Comparison of ENCODE assay signal across 11 cellular contexts in genomic region chr1:58754056-58754613, GRCh38. TPM values are rescaled to one million over a fixed set of nuclear protein-coding genes. Genes with fewer than 3 reads are reported as not detected.
A peak's percentile ranks its signal among the peaks of the same experiment; 100 is the strongest.
DNase-seq lines count a peak whose midpoint lies in the region; ATAC-seq, FAIRE-seq and TF ChIP-seq lines count a peak whose summit lies in the region.
"Had no signal": no experiment of that assay in that cellular context is flagged by ENCODE, and none has a peak within 500 bp of the region (broad histone marks: within the 10 kb centered on the region; RNA-seq: fewer than 3 reads in every experiment).

No MANE protein-coding gene starts in this region.

- TF ChIP-seq POLR2A in sigmoid colon (IDR thresholded peaks at IDR 0.05): no peak

- peaks cover 61% of the 10 kb centered on the region for H3K4me1 Mint-ChIP-seq in T-helper 1 cell treated with Interleukin-12 subunit alpha and Interleukin-12 subunit beta and Interleukin-4 antibody, amounts not matched to agents 30 μg/mL and 1 μg/mL, for 36 hours (ENCODE audit: low read depth)
- H3K4me1 Mint-ChIP-seq in mesothelial cell of epicardium: peaks cover 30% of the 10 kb centered on the region

- no TSS peak for BruUV-seq in Panc1 (replicated peaks; lab: Mats Ljungman, UMichigan)

- no peak overlapping the region for H3K4me3 Mint-ChIP-seq in T-helper 1 cell treated with Interleukin-12 subunit alpha and Interleukin-12 subunit beta and Interleukin-4 antibody, amounts not matched to agents 30 μg/mL and 1 μg/mL, for 36 hours
- no peak overlapping the region for H3K4me3 Mint-ChIP-seq in mesothelial cell of epicardium

- H3K36me3 ChIP-seq in Panc1 (ENCODE audit: control insufficient read depth, insufficient read depth, low read length) (no peaks in the 10 kb centered on the region), bronchial epithelial cell (ENCODE audit: control insufficient read depth, insufficient read depth, low read length) (no peaks in the 10 kb centered on the region), sigmoid colon (no peaks in the 10 kb centered on the region)

- intact Hi-C loops in Panc1 (cut with micrococcal nuclease; ENCODE audit: unreplicated experiment) (no loop called here), sigmoid colon (cut with DNase I) (no loop called here)

- POLR2A ChIA-PET in Panc1 (lab: Charles Lee): interaction anchor here (0.6 kb wide), 1 partner anchor 10 kb away, joined by 3 read pairs; no protein-coding TSS in a partner anchor

- peaks cover 11% of the 10 kb centered on the region for H3K4me1 ChIP-seq in Panc1 (ENCODE audit: control insufficient read depth, insufficient read depth, low read length)
- peaks cover 0 to 19% (median 17%) of the 10 kb centered on the region in 4 donors for H3K4me1 ChIP-seq in sigmoid colon

- H3K9me3 ChIP-seq in Panc1 (ENCODE audit: control insufficient read depth, insufficient read depth, low read depth, low read length): peaks cover 3% of the 10 kb centered on the region; the same call in 1 of the 2 replicates
- H3K9me3 ChIP-seq in sigmoid colon: no peaks in the 10 kb centered on the region

- H3K27me3 Mint-ChIP-seq in T-helper 1 cell treated with Interleukin-12 subunit alpha and Interleukin-12 subunit beta and Interleukin-4 antibody, amounts not matched to agents 30 μg/mL and 1 μg/mL, for 36 hours (ENCODE audit: low read depth): peaks cover 4% of the 10 kb centered on the region
- no peaks in the 10 kb centered on the region for H3K27me3 Mint-ChIP-seq in mesothelial cell of epicardium (ENCODE audit: low read depth)
- H3K27me3 Mint-ChIP-seq: central memory CD8-positive, alpha-beta T cell had no signal

- in situ Hi-C loops in Panc1 (cut with HindIII; ENCODE audit: low pct_unique_long_range_greater_than_20kb, low sequenced_read_pairs) (no loop called here), G401 (cut with HindIII; ENCODE audit: low sequenced_read_pairs) (no loop called here)

- H3K27me3 ChIP-seq in Panc1 (ENCODE audit: control insufficient read depth, insufficient read depth, low read length): no peaks in the 10 kb centered on the region
- no peaks in the 10 kb centered on the region for H3K27me3 ChIP-seq in bronchial epithelial cell (ENCODE audit: control insufficient read depth, insufficient read depth, low read length)
- H3K27me3 ChIP-seq in sigmoid colon: no peaks in the 10 kb centered on the region

- DNase-seq in T-helper 1 cell (no peak), Panc1 (ENCODE audit: low read depth, low spot score) (no peak), bronchial epithelial cell (ENCODE audit: low read depth) (peak; percentile 82), sigmoid colon (no peak), G401 (ENCODE audit: low spot score) (no peak), DMS114 treated with DMSO at 0.1 percent for 48 hours (lab: John Stamatoyannopoulos, UW; ENCODE audit: unreplicated experiment) (no peak), mesothelial cell of epicardium (ENCODE audit: low spot score in 2 of 2, unreplicated experiment in 2 of 2) (no peak)
- DNase-seq: activated T-cell treated with anti-CD3 and anti-CD28 coated beads, Interleukin-2, amount 50 U/mL, for 1 hour had no signal

- no peak for TF ChIP-seq EP300 in sigmoid colon (IDR thresholded peaks at IDR 0.05)

- H3K4me3 ChIP-seq in Panc1 (ENCODE audit: low read depth in 2 of 2, low read length in 2 of 2) (no peak overlapping the region), bronchial epithelial cell (ENCODE audit: low read depth, low read length) (no peak overlapping the region), sigmoid colon (no peak overlapping the region)

- no peak for TF ChIP-seq CTCF in Panc1 (IDR thresholded peaks at IDR 0.05)
- TF ChIP-seq CTCF in bronchial epithelial cell (IDR thresholded peaks at IDR 0.05; ENCODE audit: insufficient read depth, low read length, severe bottlenecking): no peak
- no peak for TF ChIP-seq CTCF in sigmoid colon (IDR thresholded peaks at IDR 0.05)
- TF ChIP-seq CTCF in mesothelial cell of epicardium (IDR thresholded peaks at IDR 0.05; ENCODE audit: unreplicated experiment): no peak

- CTCF ChIA-PET in Panc1 (lab: Charles Lee): no interaction called here

- 0 out of 2 replicates have a peak, but pooled peaks have one; percentile 13 for ATAC-seq in Panc1

- peaks cover 3% of the 10 kb centered on the region for H3K36me3 Mint-ChIP-seq in T-helper 1 cell treated with Interleukin-12 subunit alpha and Interleukin-12 subunit beta and Interleukin-4 antibody, amounts not matched to agents 30 μg/mL and 1 μg/mL, for 36 hours (ENCODE audit: low read depth)
- no peaks in the 10 kb centered on the region for H3K36me3 Mint-ChIP-seq in mesothelial cell of epicardium

- no peak for FAIRE-seq in bronchial epithelial cell (lab: Jason Lieb, UNC)

- H3K9me3 Mint-ChIP-seq in T-helper 1 cell treated with Interleukin-12 subunit alpha and Interleukin-12 subunit beta and Interleukin-4 antibody, amounts not matched to agents 30 μg/mL and 1 μg/mL, for 36 hours: no peaks in the 10 kb centered on the region
- H3K9me3 Mint-ChIP-seq in mesothelial cell of epicardium: no peaks in the 10 kb centered on the region
- H3K9me3 Mint-ChIP-seq: central memory CD8-positive, alpha-beta T cell had no signal

- 90 to 95% methylated on average over 3 of the region's 3 CpGs for WGBS in sigmoid colon, 2 donors

- peak overlapping the region; percentile 86 for H3K27ac Mint-ChIP-seq in T-helper 1 cell treated with Interleukin-12 subunit alpha and Interleukin-12 subunit beta and Interleukin-4 antibody, amounts not matched to agents 30 μg/mL and 1 μg/mL, for 36 hours
- H3K27ac Mint-ChIP-seq in mesothelial cell of epicardium: no peak overlapping the region

- no peak overlapping the region for H3K27ac ChIP-seq in Panc1 (ENCODE audit: low read length)
- peak overlapping the region in 3 of 4 donors; percentile 74 to 83 (median 79) for H3K27ac ChIP-seq in sigmoid colon
- H3K27ac ChIP-seq: KMS-11 had no signal

RNA-seq across cellular contexts. Expression of gene JUN, which starts 29.7 kb away (rescaled TPM):
- total RNA-seq in Panc1 (2021; ENCODE audit: unreplicated experiment) (70.0 TPM), bronchial epithelial cell (66.2 and 90.0 TPM in 2 replicates), sigmoid colon (100 to 1,000 TPM in 3 of 4 donors, 10 to 100 TPM in 1; 52.4 to 233 (median 202) TPM), mesothelial cell of epicardium (242 to 245 TPM (median 245 TPM) in 3 replicates)
- polyA plus RNA-seq in Panc1 (2012; ENCODE audit: insufficient read length): 74.0 TPM
- 100 to 1,000 TPM in 2 of 3 donors, 10 to 100 TPM in 1; 42.8 to 132 (median 112) TPM for polyA plus RNA-seq in sigmoid colon
- total RNA-seq in G401 (2014; rRNA removed; shearing (Covaris generic)): 6.7 and 7.9 TPM in 2 replicates

RNA-seq across cellular contexts. Expression of gene MYSM1, which starts 54.3 kb away (rescaled TPM):
- total RNA-seq in Panc1 (2021; ENCODE audit: unreplicated experiment): 43.0 TPM
- 9.5 TPM for polyA plus RNA-seq in Panc1 (2012; ENCODE audit: insufficient read length)
- total RNA-seq in bronchial epithelial cell: 9.2 and 13.8 TPM in 2 replicates
- 10 to 100 TPM; 18.1 to 47.1 (median 27.2) TPM for total RNA-seq in sigmoid colon
- polyA plus RNA-seq in sigmoid colon: 10 to 100 TPM in 1 of 3 donors, 1 to 10 TPM in 2; 3.9 to 11.1 (median 6.0) TPM
- total RNA-seq in G401 (2014; rRNA removed; shearing (Covaris generic)): 3.8 and 7.7 TPM in 2 replicates
- total RNA-seq in mesothelial cell of epicardium: 66.5 to 74.2 TPM (median 69.5 TPM) in 3 replicates
